ENCODE assay signal across 8 cellular contexts in genomic region chr7:66920769-66921395, GRCh38. TPM values are rescaled to one million over a fixed set of nuclear protein-coding genes. Genes with fewer than 3 reads are reported as not detected.
A peak's percentile ranks its signal among the peaks of the same experiment; 100 is the strongest.
DNase-seq lines count a peak whose midpoint lies in the region; ATAC-seq, FAIRE-seq and TF ChIP-seq lines count a peak whose summit lies in the region.

TSS of gene TMEM248 (plus strand) at chr7:66921225. CDS start at chr7:66941866, 20,641 bp downstream.

- H3K9me3 ChIP-seq in OCI-LY7 (ENCODE audit: low read length) (no peaks in the 10 kb centered on the region), mucosa of descending colon (no peaks in the 10 kb centered on the region)

- H3K4me1 ChIP-seq in OCI-LY7 (ENCODE audit: insufficient read depth, low read length, poor library complexity, severe bottlenecking) (peaks cover 32% of the 10 kb centered on the region), mucosa of descending colon (ENCODE audit: low read depth) (peaks cover 27% of the 10 kb centered on the region)

- peak within 1 kb of the TSS; percentile 46; the same call in 1 of the 2 replicates for H2AFZ ChIP-seq in OCI-LY7 (ENCODE audit: low read length)

- TF ChIP-seq CTCF in D721Med (IDR thresholded peaks at IDR 0.05; ENCODE audit: insufficient read depth, missing control alignments) (no peak), OCI-LY7 (conservative IDR thresholded peaks at IDR 0.05; ENCODE audit: low read length) (no peak), epithelial cell of esophagus (IDR thresholded peaks at IDR 0.05; ENCODE audit: insufficient read depth, low read depth, low read length, missing control alignments) (no peak), mucosa of descending colon (IDR thresholded peaks at IDR 0.05) (no peak)

- FAIRE-seq in D721Med (lab: Jason Lieb, UNC) = no peak

- no peaks in the 10 kb centered on the region for H3K9me2 ChIP-seq in OCI-LY7 (ENCODE audit: insufficient read depth, low read length)

- DNase-seq in D721Med (ENCODE audit: insufficient read length, low spot score) (peak; percentile 73), HuH-7 (ENCODE audit: low spot score) (peak; percentile 91), OCI-LY7 (ENCODE audit: low spot score) (peak; percentile 95), activated T-cell treated with anti-CD3 and anti-CD28 coated beads for 48 hours (ENCODE audit: low read depth) (peak; percentile 91), epithelial cell of esophagus (ENCODE audit: low read depth) (peak; percentile 86), mucosa of descending colon (peak; percentile 92 to 96 (median 95))
- peak; percentile 77 to 79 for DNase-seq in stimulated activated CD8-positive, alpha-beta memory T cell treated with anti-CD3 and anti-CD28 coated beads, Interleukin-4, amount 100 ng/mL, for 1 hour (ENCODE audit: low read depth in 2 of 2, low spot score in 1 of 2)

- H3K36me3 ChIP-seq in OCI-LY7 (ENCODE audit: insufficient read depth, low read length) (peaks cover 29% of the 10 kb centered on the region), mucosa of descending colon (ENCODE audit: low read depth) (no peaks in the 10 kb centered on the region)

- peak; percentile 79 for ATAC-seq in GM21447 (IDR thresholded peaks at IDR 0.05; ENCODE audit: unreplicated experiment)
- peak; percentile 99 for ATAC-seq in mucosa of descending colon

- BruUV-seq in OCI-LY7 (replicated peaks; lab: Mats Ljungman, UMichigan) = TSS peak; percentile 88

- H3K4me3 ChIP-seq in OCI-LY7 (ENCODE audit: low read depth, low read length, poor library complexity, severe bottlenecking) (peak within 1 kb of the TSS; percentile 94), epithelial cell of esophagus (ENCODE audit: low read length) (peak within 1 kb of the TSS; percentile 94), mucosa of descending colon (peak within 1 kb of the TSS; percentile 97)

- peak within 1 kb of the TSS; percentile 96 for H3K4me2 ChIP-seq in OCI-LY7 (ENCODE audit: low read length)

- peaks cover 17% of the 10 kb centered on the region; the same call in 1 of the 2 replicates for H4K20me1 ChIP-seq in OCI-LY7 (ENCODE audit: insufficient read depth, low read length)

- CTCF ChIA-PET in OCI-LY7 (lab: Charles Lee; ENCODE audit: unreplicated experiment) = no interaction called here

- intact Hi-C loops in OCI-LY7 (cut with micrococcal nuclease; ENCODE audit: unreplicated experiment) = loop anchor here (2.0 to 10.0 kb wide), 4 partner anchors 74 to 384 kb away; partner anchors contain the start of genes RABGEF1 and SBDS
- intact Hi-C loops in mucosa of descending colon (cut with DNase I, micrococcal nuclease) = loop anchor here in 1 of 2 donors (10.0 kb wide), 1 partner anchor 74 kb away; the partner anchor contains the start of genes SBDS and TYW1

- POLR2A ChIA-PET in OCI-LY7 (lab: Charles Lee) = interaction anchor here (0.6 to 0.7 kb wide), 2 partner anchors 19 to 1009 kb away, joined by 3 read pairs; no protein-coding TSS in a partner anchor

- peak within 1 kb of the TSS; percentile 89 for H3K27ac ChIP-seq in OCI-LY7 (ENCODE audit: low read depth, low read length, poor library complexity, severe bottlenecking)

- peaks cover 56% of the 10 kb centered on the region for H3K79me2 ChIP-seq in OCI-LY7 (ENCODE audit: insufficient read depth, low read depth, low read length)

RNA-seq across cellular contexts. Expression of gene TMEM248, which starts in this region (rescaled TPM):
- total RNA-seq in OCI-LY7 (2014; rRNA removed; shearing (Covaris generic)) = 66.4 and 76.5 TPM in 2 replicates
- total RNA-seq in OCI-LY7 (2022) = 88.8 and 97.0 TPM in 2 replicates
- total RNA-seq in mucosa of descending colon = 100 to 1,000 TPM; 101 to 130 (median 111) TPM

Comparison
In these comparisons a context has a peak if more than half of its experiments do, and no peak if none do; other contexts are left out.
1. Peak in every context shown above with its lines: DNase-seq, ATAC-seq, H3K4me3 ChIP-seq and H3K27ac ChIP-seq.